Comparison of ENCODE assay signal across 33 cellular contexts in the genomic region with DNA sequence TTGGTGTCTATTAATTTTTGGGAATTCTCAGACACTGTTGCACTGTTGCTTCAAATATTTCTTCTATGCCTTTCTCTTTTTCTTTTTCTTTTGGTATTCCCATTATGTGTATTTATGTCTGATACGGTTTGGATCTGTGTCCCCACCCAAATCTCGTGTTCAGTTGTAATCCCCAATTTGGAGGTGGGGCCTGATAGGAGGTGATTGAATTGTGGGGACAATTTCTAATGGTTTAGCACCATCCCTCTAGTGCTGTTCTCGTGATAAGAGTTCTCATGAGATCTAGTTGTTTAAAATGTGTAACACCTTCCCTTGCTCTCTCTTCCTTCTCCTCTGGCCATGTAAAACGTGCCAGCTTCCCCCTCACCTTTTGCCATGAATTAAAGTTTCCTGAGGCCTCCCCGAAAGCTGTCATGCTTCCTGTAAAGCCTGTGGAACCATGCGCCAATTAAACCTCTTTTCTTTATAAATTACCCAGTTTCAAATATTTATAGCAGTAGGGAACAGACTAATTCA.
"Had no signal": no experiment of that assay in that cellular context is flagged by ENCODE, and none has a peak within 500 bp of the region (broad histone marks: within the 10 kb centered on the region; RNA-seq: fewer than 3 reads in every experiment).

No MANE protein-coding gene starts in this region.

- H3K27me3 Mint-ChIP-seq: activated CD4-positive, alpha-beta memory T cell treated with anti-CD3 and anti-CD28 coated beads, Interleukin-2, amount 10 ng/mL, durations not matched to agents 7 days and 5 days; activated CD4-positive, alpha-beta T cell treated with anti-CD3 and anti-CD28 coated beads, Interleukin-2, amount 10 ng/mL, durations not matched to agents 7 days and 5 days; activated naive CD4-positive, alpha-beta T cell treated with anti-CD3 and anti-CD28 coated beads, Interleukin-2, amount 50 U/mL, for 24 hours; activated naive CD8-positive, alpha-beta T cell treated with anti-CD3 and anti-CD28 coated beads for 36 hours; activated naive CD8-positive, alpha-beta T cell treated with anti-CD3 and anti-CD28 coated beads, Interleukin-2, amount 50 U/mL, for 24 hours; dendritic cell treated with granulocyte-macrophage colony-stimulating factor and Interleukin-4, amounts not matched to agents 40 ng/mL and 50 ng/mL, for 4 days; effector memory CD8-positive, alpha-beta T cell had no signal

- ATAC-seq: activated naive CD8-positive, alpha-beta T cell treated with anti-CD3 and anti-CD28 coated beads, Interleukin-2, amount 50 U/mL, for 24 hours; activated T-cell treated with anti-CD3 and anti-CD28 coated beads, Interleukin-2, amount 50 U/mL, for 4 hours; body of pancreas; effector memory CD8-positive, alpha-beta T cell; foreskin keratinocyte; gastrocnemius medialis; heart left ventricle had no signal

- DNase-seq: activated CD4-positive, alpha-beta memory T cell treated with anti-CD3 and anti-CD28 coated beads, Interleukin-2, amount 10 ng/mL, durations not matched to agents 7 days and 5 days; activated CD4-positive, alpha-beta T cell treated with anti-CD3 and anti-CD28 coated beads for 1 hour; activated CD4-positive, alpha-beta T cell treated with anti-CD3 and anti-CD28 coated beads for 4 hours; activated CD4-positive, alpha-beta T cell treated with anti-CD3 and anti-CD28 coated beads, Interleukin-2, amount 10 ng/mL, durations not matched to agents 7 days and 5 days; activated CD4-positive, alpha-beta T cell treated with anti-CD3 and anti-CD28 coated beads, Interleukin-2, amount 50 U/mL, for 4 hours; activated CD8-positive, alpha-beta memory T cell treated with anti-CD3 and anti-CD28 coated beads, Interleukin-2, amount 50 U/mL, for 48 hours; activated effector memory CD4-positive, alpha-beta T cell treated with anti-CD3 and anti-CD28 coated beads, Interleukin-2, amount 50 U/mL, for 16 hours; activated naive CD4-positive, alpha-beta T cell treated with anti-CD3 and anti-CD28 coated beads for 36 hours; activated naive CD8-positive, alpha-beta T cell treated with anti-CD3 and anti-CD28 coated beads for 36 hours; activated naive CD8-positive, alpha-beta T cell treated with anti-CD3 and anti-CD28 coated beads, Interleukin-2, amount 50 U/mL, for 24 hours; activated T-cell treated with anti-CD3 and anti-CD28 coated beads for 4 hours; activated T-cell treated with anti-CD3 and anti-CD28 coated beads, Interleukin-2, amount 50 U/mL, for 4 hours; adrenal gland; amygdala; aorta; body of pancreas; caudate nucleus; cerebellar nuclear complex; dorsolateral prefrontal cortex; effector memory CD8-positive, alpha-beta T cell; erythroblast; foreskin keratinocyte; gastrocnemius medialis; glutamatergic neuron; heart left ventricle; T-helper 1 cell; T-helper 2 cell had no signal

- H3K4me3 Mint-ChIP-seq: activated CD4-positive, alpha-beta memory T cell treated with anti-CD3 and anti-CD28 coated beads, Interleukin-2, amount 10 ng/mL, durations not matched to agents 7 days and 5 days; activated CD4-positive, alpha-beta T cell treated with anti-CD3 and anti-CD28 coated beads, Interleukin-2, amount 10 ng/mL, durations not matched to agents 7 days and 5 days; activated naive CD4-positive, alpha-beta T cell treated with anti-CD3 and anti-CD28 coated beads for 36 hours; activated naive CD4-positive, alpha-beta T cell treated with anti-CD3 and anti-CD28 coated beads, Interleukin-2, amount 50 U/mL, for 24 hours; activated naive CD8-positive, alpha-beta T cell treated with anti-CD3 and anti-CD28 coated beads for 36 hours; activated naive CD8-positive, alpha-beta T cell treated with anti-CD3 and anti-CD28 coated beads, Interleukin-2, amount 50 U/mL, for 24 hours; activated T-cell treated with anti-CD3 and anti-CD28 coated beads, Interleukin-2, amount 50 U/mL, for 4 hours; activated T-helper 1 cell treated with anti-CD3 and anti-CD28 coated beads, Interleukin-12 subunit alpha, Interleukin-12 subunit beta, Interleukin-2, Interleukin-4 antibody, amounts not matched to agents 30 ng/mL and 10 ng/mL and 1 ng/mL, durations not matched to agents 14 hours and 24 hours and 36 hours; dendritic cell treated with granulocyte-macrophage colony-stimulating factor and Interleukin-4, amounts not matched to agents 40 ng/mL and 50 ng/mL, for 4 days; effector memory CD8-positive, alpha-beta T cell had no signal

- H3K4me1 Mint-ChIP-seq: activated CD4-positive, alpha-beta memory T cell treated with anti-CD3 and anti-CD28 coated beads, Interleukin-2, amount 10 ng/mL, durations not matched to agents 7 days and 5 days; activated CD4-positive, alpha-beta T cell treated with anti-CD3 and anti-CD28 coated beads, Interleukin-2, amount 10 ng/mL, durations not matched to agents 7 days and 5 days had no signal

- H3K4me1 ChIP-seq: gastrocnemius medialis had no signal

- H3K4me3 ChIP-seq: adrenal gland, body of pancreas, coronary artery, dorsolateral prefrontal cortex, esophagus muscularis mucosa, gastrocnemius medialis, heart left ventricle had no signal

- H3K27ac ChIP-seq: adrenal gland, body of pancreas, coronary artery, dorsolateral prefrontal cortex, esophagus muscularis mucosa, foreskin keratinocyte, gastrocnemius medialis, heart left ventricle had no signal

- H3K36me3 ChIP-seq: adrenal gland, esophagus muscularis mucosa, gastrocnemius medialis, heart left ventricle had no signal

- H3K27me3 ChIP-seq: adrenal gland, body of pancreas, dorsolateral prefrontal cortex, esophagus muscularis mucosa, foreskin keratinocyte, gastrocnemius medialis, heart left ventricle had no signal

- H3K27ac Mint-ChIP-seq: activated CD4-positive, alpha-beta memory T cell treated with anti-CD3 and anti-CD28 coated beads, Interleukin-2, amount 10 ng/mL, durations not matched to agents 7 days and 5 days; activated CD4-positive, alpha-beta T cell treated with anti-CD3 and anti-CD28 coated beads, Interleukin-2, amount 10 ng/mL, durations not matched to agents 7 days and 5 days; activated naive CD4-positive, alpha-beta T cell treated with anti-CD3 and anti-CD28 coated beads for 36 hours; activated naive CD8-positive, alpha-beta T cell treated with anti-CD3 and anti-CD28 coated beads for 36 hours; activated naive CD8-positive, alpha-beta T cell treated with anti-CD3 and anti-CD28 coated beads, Interleukin-2, amount 50 U/mL, for 24 hours; activated T-helper 1 cell treated with anti-CD3 and anti-CD28 coated beads, Interleukin-12 subunit alpha, Interleukin-12 subunit beta, Interleukin-2, Interleukin-4 antibody, amounts not matched to agents 30 ng/mL and 10 ng/mL and 1 ng/mL, durations not matched to agents 14 hours and 24 hours and 36 hours; activated T-helper 2 cell treated with anti-CD3 and anti-CD28 coated beads, Interferon-gamma antibody, Interleukin-2, Interleukin-4, amounts not matched to agents 10 μg/mL and 5 μg/mL and 100 μg/mL, durations not matched to agents 14 hours and 24 hours and 36 hours; dendritic cell treated with granulocyte-macrophage colony-stimulating factor and Interleukin-4, amounts not matched to agents 40 ng/mL and 50 ng/mL, for 4 days; effector memory CD8-positive, alpha-beta T cell had no signal
